ENCODE assay signal across 1 cellular context in genomic region chr3:48623851-48624547, GRCh38.
TF ChIP-seq lines count a peak whose summit lies in the region.

No MANE protein-coding gene starts in this region.

TF ChIP-seq in HepG2, 621 proteins besides CTCF, POLR2A, EP300 and RAD21 (continues in another document):
- no peak for TF ChIP-seq TAF15 (IDR thresholded peaks at IDR 0.05; ENCODE audit: low read depth, low read length, poor library complexity, severe bottlenecking)
- peak; percentile 80 for TF ChIP-seq NR2F2 (IDR thresholded peaks at IDR 0.05; ENCODE audit: borderline replicate concordance, low read depth)
- TF ChIP-seq HNF1B (CRISPR knock-in tag; IDR thresholded peaks at IDR 0.05): peak; percentile 48; the same call in 1 of the 2 replicates
- peak; percentile 82 for TF ChIP-seq ARID5B (CRISPR knock-in tag; IDR thresholded peaks at IDR 0.05)
- peak; percentile 88; the same call in 1 of the 2 replicates for TF ChIP-seq TBX2 (CRISPR knock-in tag; IDR thresholded peaks at IDR 0.05; ENCODE audit: borderline replicate concordance)
- peak; percentile 63; the same call in 1 of the 2 replicates for TF ChIP-seq ARNTL (CRISPR knock-in tag; IDR thresholded peaks at IDR 0.05)
- no peak for TF ChIP-seq GMEB2 (CRISPR knock-in tag; IDR thresholded peaks at IDR 0.05; ENCODE audit: low read depth)
- no peak for TF ChIP-seq GABPA (IDR thresholded peaks at IDR 0.05; ENCODE audit: low read depth, low read length)
- peak; percentile 57 for TF ChIP-seq GABPA (CRISPR knock-in tag; IDR thresholded peaks at IDR 0.05; ENCODE audit: low read depth)
- TF ChIP-seq SYNCRIP (IDR thresholded peaks at IDR 0.05; ENCODE audit: insufficient read depth, low read depth, low read length): no peak
- TF ChIP-seq ZNF234 (CRISPR knock-in tag; conservative IDR thresholded peaks at IDR 0.05): no peak
- TF ChIP-seq ZNF776 (CRISPR knock-in tag; IDR thresholded peaks at IDR 0.05): no peak
- no peak for TF ChIP-seq SIN3B (IDR thresholded peaks at IDR 0.05; ENCODE audit: low read length)
- TF ChIP-seq SOX5 (CRISPR knock-in tag; IDR thresholded peaks at IDR 0.05; ENCODE audit: borderline replicate concordance): peak; percentile 76; the same call in 1 of the 2 replicates
- TF ChIP-seq HMG20A (CRISPR knock-in tag; IDR thresholded peaks at IDR 0.05; ENCODE audit: borderline replicate concordance): peak; percentile 35; the same call in 1 of the 2 replicates
- TF ChIP-seq LBX2 (CRISPR knock-in tag; IDR thresholded peaks at IDR 0.05; ENCODE audit: borderline replicate concordance): no peak
- peak; percentile 49; the same call in 1 of the 2 replicates for TF ChIP-seq IKZF5 (CRISPR knock-in tag; IDR thresholded peaks at IDR 0.05)
- no peak for TF ChIP-seq SSRP1 (CRISPR knock-in tag; IDR thresholded peaks at IDR 0.05)
- peak in 1 of 2 experiments; percentile 46; a peak in 1 of 4 replicates for TF ChIP-seq HMGXB4 (CRISPR knock-in tag; IDR thresholded peaks at IDR 0.05; ENCODE audit: borderline replicate concordance in 1 of 2, low read depth in 1 of 2)
- peak; percentile 40; the same call in 1 of the 2 replicates for TF ChIP-seq ZNF331 (CRISPR knock-in tag; IDR thresholded peaks at IDR 0.05)
- peak; percentile 45; the same call in 1 of the 2 replicates for TF ChIP-seq ZNF350 (CRISPR knock-in tag; IDR thresholded peaks at IDR 0.05; ENCODE audit: borderline replicate concordance, low read depth)
- TF ChIP-seq SKI (IDR thresholded peaks at IDR 0.05; ENCODE audit: partially characterized antibody): no peak
- peak; percentile 35; the same call in 1 of the 2 replicates for TF ChIP-seq ESRRA (CRISPR knock-in tag; IDR thresholded peaks at IDR 0.05; ENCODE audit: low read depth)
- peak; percentile 88; the same call in 1 of the 2 replicates for TF ChIP-seq ZNF816 (CRISPR knock-in tag; IDR thresholded peaks at IDR 0.05; ENCODE audit: borderline replicate concordance)
- TF ChIP-seq ZNF205 (CRISPR knock-in tag; IDR thresholded peaks at IDR 0.05): peak; percentile 70
- no peak for TF ChIP-seq ZNF207 (IDR thresholded peaks at IDR 0.05; ENCODE audit: borderline replicate concordance)
- no peak for TF ChIP-seq NFE2L2 (IDR thresholded peaks at IDR 0.05; ENCODE audit: low read length)
- TF ChIP-seq ETS1 (CRISPR knock-in tag; IDR thresholded peaks at IDR 0.05): no peak
- TF ChIP-seq NR2F1 (CRISPR knock-in tag; IDR thresholded peaks at IDR 0.05): peak in 1 of 2 experiments; percentile 74; a peak in 2 of 4 replicates
- TF ChIP-seq FOXJ3 (CRISPR knock-in tag; IDR thresholded peaks at IDR 0.05; ENCODE audit: borderline replicate concordance): peak; percentile 35; the same call in 1 of the 2 replicates
- TF ChIP-seq ZNF143 (CRISPR knock-in tag; IDR thresholded peaks at IDR 0.05): peak; percentile 62
- TF ChIP-seq NR3C1 (CRISPR knock-in tag; IDR thresholded peaks at IDR 0.05): no peak
- peak; percentile 82 for TF ChIP-seq TCF7 (IDR thresholded peaks at IDR 0.05; ENCODE audit: low read depth)
- TF ChIP-seq SNAPC5 (CRISPR knock-in tag; IDR thresholded peaks at IDR 0.05; ENCODE audit: borderline replicate concordance): no peak
- peak; percentile 61; the same call in 1 of the 2 replicates for TF ChIP-seq SP4 (CRISPR knock-in tag; IDR thresholded peaks at IDR 0.05)
- peak; percentile 44 for TF ChIP-seq HOMEZ (CRISPR knock-in tag; IDR thresholded peaks at IDR 0.05; ENCODE audit: low read depth)
- TF ChIP-seq GFI1 (CRISPR knock-in tag; IDR thresholded peaks at IDR 0.05; ENCODE audit: borderline replicate concordance): 0 out of 2 replicates have a peak, but pooled peaks have one; percentile 35
- 0 out of 2 replicates have a peak, but pooled peaks have one; percentile 46 for TF ChIP-seq NFKB2 (CRISPR knock-in tag; IDR thresholded peaks at IDR 0.05; ENCODE audit: borderline replicate concordance)
- TF ChIP-seq ZNF230 (CRISPR knock-in tag; IDR thresholded peaks at IDR 0.05): no peak; the same call in 1 of the 2 replicates
- TF ChIP-seq TARDBP (CRISPR knock-in tag; IDR thresholded peaks at IDR 0.05): 0 out of 2 replicates have a peak, but pooled peaks have one; percentile 50
- TF ChIP-seq KAT8 (CRISPR knock-in tag; IDR thresholded peaks at IDR 0.05): peak; percentile 41; the same call in 1 of the 2 replicates
- TF ChIP-seq HES4 (CRISPR knock-in tag; IDR thresholded peaks at IDR 0.05; ENCODE audit: borderline replicate concordance): no peak
- TF ChIP-seq BHLHE40 (IDR thresholded peaks at IDR 0.05; ENCODE audit: low read length): peak; percentile 80
- peak; percentile 95 for TF ChIP-seq TFE3 (CRISPR knock-in tag; IDR thresholded peaks at IDR 0.05)
- no peak for TF ChIP-seq ZNF552 (CRISPR knock-in tag; IDR thresholded peaks at IDR 0.05; ENCODE audit: borderline replicate concordance)
- peak; percentile 18; the same call in 1 of the 2 replicates for TF ChIP-seq ZNF710 (CRISPR knock-in tag; IDR thresholded peaks at IDR 0.05; ENCODE audit: borderline replicate concordance)
- peak; percentile 60; the same call in 1 of the 2 replicates for TF ChIP-seq GATA4 (IDR thresholded peaks at IDR 0.05; ENCODE audit: borderline replicate concordance, low read depth)
- TF ChIP-seq IRF2 (CRISPR knock-in tag; IDR thresholded peaks at IDR 0.05): peak; percentile 35; the same call in 1 of the 2 replicates
